19 cellular contexts compared by ENCODE assay signal in genomic region chr20:53019464-53019863, GRCh38. TPM values are rescaled to one million over a fixed set of nuclear protein-coding genes. Genes with fewer than 3 reads are reported as not detected.
"Had no signal": no experiment of that assay in that cellular context is flagged by ENCODE, and none has a peak within 500 bp of the region (broad histone marks: within the 10 kb centered on the region; RNA-seq: fewer than 3 reads in every experiment).

No MANE protein-coding gene starts in this region.

- ATAC-seq: lower lobe of right lung; stimulated activated memory B cell treated with anti-CD40 and anti-IgM and Interleukin-4, amounts not matched to agents 10 μg/mL and 1 μg/mL and 100 μg/mL, for 72 hours; WTC11 had no signal

- H3K4me1 ChIP-seq: lower lobe of right lung, spleen, testis had no signal

- H3K27ac ChIP-seq: lower lobe of right lung, spleen, testis had no signal

- H3K27me3 ChIP-seq: spleen, testis had no signal

- H3K4me3 Mint-ChIP-seq: activated naive CD8-positive, alpha-beta T cell treated with anti-CD3 and anti-CD28 coated beads for 36 hours; nephron; stimulated activated memory B cell treated with anti-CD40 and anti-IgM and Interleukin-4, amounts not matched to agents 10 μg/mL and 1 μg/mL and 100 μg/mL, for 72 hours; type B pancreatic cell; WTC11 had no signal

- H3K36me3 ChIP-seq: lower lobe of right lung, spleen had no signal

- H3K9me3 ChIP-seq: lower lobe of right lung, testis had no signal

- H3K27me3 Mint-ChIP-seq: activated naive CD8-positive, alpha-beta T cell treated with anti-CD3 and anti-CD28 coated beads for 36 hours; stimulated activated memory B cell treated with anti-CD40 and anti-IgM and Interleukin-4, amounts not matched to agents 10 μg/mL and 1 μg/mL and 100 μg/mL, for 72 hours; type B pancreatic cell had no signal

- H3K27ac Mint-ChIP-seq: activated naive CD8-positive, alpha-beta T cell treated with anti-CD3 and anti-CD28 coated beads for 36 hours; stimulated activated memory B cell treated with anti-CD40 and anti-IgM and Interleukin-4, amounts not matched to agents 10 μg/mL and 1 μg/mL and 100 μg/mL, for 72 hours; type B pancreatic cell; WTC11 had no signal

- DNase-seq: activated CD4-positive, alpha-beta T cell treated with anti-CD3 and anti-CD28 coated beads for 48 hours; activated naive CD8-positive, alpha-beta T cell treated with anti-CD3 and anti-CD28 coated beads for 36 hours; amniotic stem cell; caudate nucleus; foreskin melanocyte; glutamatergic neuron; hippocampal formation; lower lobe of right lung; nucleus accumbens; posterior cingulate gyrus; retina; spleen; stimulated activated CD4-positive, alpha-beta T cell treated with anti-CD3 and anti-CD28 coated beads, Interleukin-4, amount 100 ng/mL, for 4 hours; testis had no signal

- H3K4me1 Mint-ChIP-seq: WTC11 had no signal

- H3K4me3 ChIP-seq: lower lobe of right lung, spleen, testis had no signal

- H3K36me3 Mint-ChIP-seq: WTC11 had no signal

RNA-seq across cellular contexts. Expression of gene TSHZ2, which starts 47.3 kb away (rescaled TPM):
- total RNA-seq: SK-MEL-5 had no signal
